24 cellular contexts compared by ENCODE assay signal in genomic region chr7:27392477-27392876, GRCh38.
"Had no signal": no experiment of that assay in that cellular context is flagged by ENCODE, and none has a peak within 500 bp of the region (broad histone marks: within the 10 kb centered on the region; RNA-seq: fewer than 3 reads in every experiment).

No MANE protein-coding gene starts in this region.

- H3K9me3 ChIP-seq: colonic mucosa, esophagus squamous epithelium, gastrocnemius medialis, lower lobe of right lung had no signal

- H3K4me3 ChIP-seq: colonic mucosa, esophagus squamous epithelium, gastrocnemius medialis, heart right ventricle, left lung, lower lobe of right lung had no signal

- DNase-seq: colonic mucosa; cortex of kidney; effector CD8-positive, alpha-beta T cell; effector memory CD8-positive, alpha-beta T cell; endodermal cell; erythroblast; esophagus squamous epithelium; foreskin fibroblast; foreskin melanocyte; gastrocnemius medialis; glutamatergic neuron; head of caudate nucleus; heart right ventricle; hippocampal formation; left cardiac atrium; left lung; left ventricle myocardium superior; lower lobe of right lung; mesenchymal stem cell; naive thymus-derived CD4-positive, alpha-beta T cell had no signal

- H3K4me1 ChIP-seq: colonic mucosa, esophagus squamous epithelium, gastrocnemius medialis, left lung, lower lobe of right lung had no signal

- H3K27me3 ChIP-seq: colonic mucosa, gastrocnemius medialis had no signal

- H3K36me3 ChIP-seq: colonic mucosa, esophagus squamous epithelium, gastrocnemius medialis, heart right ventricle, left lung, lower lobe of right lung had no signal

- H3K27ac ChIP-seq: colonic mucosa, epithelial cell of prostate, esophagus squamous epithelium, gastrocnemius medialis, heart right ventricle, left lung, lower lobe of right lung had no signal

- FAIRE-seq: islet of Langerhans, keratinocyte had no signal

- ATAC-seq: effector memory CD8-positive, alpha-beta T cell; esophagus mucosa; gastrocnemius medialis; heart right ventricle; left cardiac atrium; left lung; left ventricle myocardium superior; lower lobe of right lung; naive thymus-derived CD4-positive, alpha-beta T cell had no signal
